8 cellular contexts compared by ENCODE assay signal in genomic region chr9:136051568-136052432, GRCh38. TPM values are rescaled to one million over a fixed set of nuclear protein-coding genes. Genes with fewer than 3 reads are reported as not detected.
DNase-seq lines count a peak whose midpoint lies in the region; ATAC-seq and TF ChIP-seq lines count a peak whose summit lies in the region.

No MANE protein-coding gene starts in this region.

- POLR2A ChIA-PET in activated CD4-positive, alpha-beta T cell treated with anti-CD3 and anti-CD28 coated beads for 36 hours (lab: Charles Lee), result no interaction called here
- POLR2A ChIA-PET in activated CD4-positive, alpha-beta T cell treated with anti-CD3 and anti-CD28 coated beads, Interleukin-2, amount 10 ng/mL, durations not matched to agents 7 days and 5 days (lab: Charles Lee), result interaction anchor here (0.6 kb wide), 1 partner anchor 82 kb away, joined by 3 read pairs; no protein-coding TSS in a partner anchor

- peak; percentile 57 for DNase-seq in activated CD4-positive, alpha-beta T cell treated with anti-CD3 and anti-CD28 coated beads for 36 hours
- no peak for DNase-seq in activated CD4-positive, alpha-beta T cell treated with anti-CD3 and anti-CD28 coated beads, Interleukin-2, amount 10 ng/mL, durations not matched to agents 7 days and 5 days
- DNase-seq in NCI-H187 treated with DMSO at 0.1 percent for 48 hours (lab: John Stamatoyannopoulos, UW) (peak; percentile 49), foreskin fibroblast (peak; percentile 91 to 96), myocyte (ENCODE audit: low read depth) (peak; percentile 78), transverse colon (peak; percentile 84)

- intact Hi-C loops in activated CD4-positive, alpha-beta T cell treated with anti-CD3 and anti-CD28 coated beads for 36 hours (cut with DNase I, micrococcal nuclease), result no loop called here
- intact Hi-C loops in transverse colon (cut with DNase I; ENCODE audit: low total_unique reads), result no loop called here

- 1% methylated on average over 52 of the region's 66 CpGs; no CpG with 5 or more reads in 1 of the 2 donors for WGBS in transverse colon (ENCODE audit: low coverage in 1 of 2), 2 donors

- peak; percentile 76 for ATAC-seq in activated CD4-positive, alpha-beta T cell treated with anti-CD3 and anti-CD28 coated beads for 36 hours
- ATAC-seq in activated T-helper 17 cell treated with anti-CD3 and anti-CD28 coated beads, Interleukin-2, amount 50 U/mL, for 72 hours (replicated peaks), result peak; percentile 68
- ATAC-seq in HG03196 (IDR thresholded peaks at IDR 0.05; ENCODE audit: unreplicated experiment), result no peak

- peaks cover 10% of the 10 kb centered on the region for H3K4me1 Mint-ChIP-seq in activated CD4-positive, alpha-beta T cell treated with anti-CD3 and anti-CD28 coated beads for 36 hours
- peaks cover 1% of the 10 kb centered on the region for H3K4me1 Mint-ChIP-seq in activated CD4-positive, alpha-beta T cell treated with anti-CD3 and anti-CD28 coated beads, Interleukin-2, amount 10 ng/mL, durations not matched to agents 7 days and 5 days
- no peaks in the 10 kb centered on the region for H3K4me1 Mint-ChIP-seq in activated T-helper 17 cell treated with anti-CD3 and anti-CD28 coated beads, Interleukin-2, amount 50 U/mL, for 72 hours

- H3K9me3 Mint-ChIP-seq in activated CD4-positive, alpha-beta T cell treated with anti-CD3 and anti-CD28 coated beads for 36 hours (ENCODE audit: low read depth), result no peaks in the 10 kb centered on the region
- no peaks in the 10 kb centered on the region for H3K9me3 Mint-ChIP-seq in activated CD4-positive, alpha-beta T cell treated with anti-CD3 and anti-CD28 coated beads, Interleukin-2, amount 10 ng/mL, durations not matched to agents 7 days and 5 days
- no peaks in the 10 kb centered on the region for H3K9me3 Mint-ChIP-seq in activated T-helper 17 cell treated with anti-CD3 and anti-CD28 coated beads, Interleukin-2, amount 50 U/mL, for 72 hours

- peaks cover 33 to 65% (median 47%) of the 10 kb centered on the region in 4 donors for H3K4me1 ChIP-seq in transverse colon

- no peak for TF ChIP-seq POLR2A in transverse colon (IDR thresholded peaks at IDR 0.05)

- H3K4me3 ChIP-seq in foreskin fibroblast (ENCODE audit: low read depth in 1 of 2, low read length in 2 of 2), result peak overlapping the region; percentile 44 to 48
- peak overlapping the region; percentile 35 to 54 (median 42) for H3K4me3 ChIP-seq in transverse colon

- in situ Hi-C loops in transverse colon (cut with MboI; ENCODE audit: low pct_ligation_motif_present in 1 of 4, low pct_unique_long_range_greater_than_20kb in 1 of 4, low sequenced_read_pairs in 3 of 4), result no loop called here

- no peak for TF ChIP-seq EP300 in transverse colon (IDR thresholded peaks at IDR 0.05; ENCODE audit: low read depth)

- H3K27ac Mint-ChIP-seq in activated CD4-positive, alpha-beta T cell treated with anti-CD3 and anti-CD28 coated beads for 36 hours, result no peak overlapping the region
- H3K27ac Mint-ChIP-seq in activated CD4-positive, alpha-beta T cell treated with anti-CD3 and anti-CD28 coated beads, Interleukin-2, amount 10 ng/mL, durations not matched to agents 7 days and 5 days, result no peak overlapping the region
- no peak overlapping the region for H3K27ac Mint-ChIP-seq in activated T-helper 17 cell treated with anti-CD3 and anti-CD28 coated beads, Interleukin-2, amount 50 U/mL, for 72 hours

- CTCF ChIA-PET in activated CD4-positive, alpha-beta T cell treated with anti-CD3 and anti-CD28 coated beads for 36 hours (lab: Charles Lee), result interaction anchor here (0.8 kb wide), 1 partner anchor 165 kb away, joined by 3 read pairs; no protein-coding TSS in a partner anchor
- CTCF ChIA-PET in activated CD4-positive, alpha-beta T cell treated with anti-CD3 and anti-CD28 coated beads, Interleukin-2, amount 10 ng/mL, durations not matched to agents 7 days and 5 days (lab: Charles Lee), result no interaction called here

- peaks cover 5% of the 10 kb centered on the region for H3K27me3 Mint-ChIP-seq in activated CD4-positive, alpha-beta T cell treated with anti-CD3 and anti-CD28 coated beads for 36 hours
- peaks cover 4% of the 10 kb centered on the region for H3K27me3 Mint-ChIP-seq in activated CD4-positive, alpha-beta T cell treated with anti-CD3 and anti-CD28 coated beads, Interleukin-2, amount 10 ng/mL, durations not matched to agents 7 days and 5 days
- H3K27me3 Mint-ChIP-seq in activated T-helper 17 cell treated with anti-CD3 and anti-CD28 coated beads, Interleukin-2, amount 50 U/mL, for 72 hours, result no peaks in the 10 kb centered on the region

- H3K27ac ChIP-seq in transverse colon, result peak overlapping the region; percentile 67 to 88 (median 84)

- H3K27me3 ChIP-seq in transverse colon, result no peaks in the 10 kb centered on the region

- no peaks in the 10 kb centered on the region for H3K36me3 Mint-ChIP-seq in activated CD4-positive, alpha-beta T cell treated with anti-CD3 and anti-CD28 coated beads for 36 hours (ENCODE audit: low read depth)
- H3K36me3 Mint-ChIP-seq in activated CD4-positive, alpha-beta T cell treated with anti-CD3 and anti-CD28 coated beads, Interleukin-2, amount 10 ng/mL, durations not matched to agents 7 days and 5 days (ENCODE audit: low read depth), result no peaks in the 10 kb centered on the region
- no peaks in the 10 kb centered on the region for H3K36me3 Mint-ChIP-seq in activated T-helper 17 cell treated with anti-CD3 and anti-CD28 coated beads, Interleukin-2, amount 50 U/mL, for 72 hours (ENCODE audit: low read depth)

- peaks cover 0 to 8% (median 0%) of the 10 kb centered on the region in 4 donors for H3K36me3 ChIP-seq in transverse colon

- no peak for TF ChIP-seq CTCF in foreskin fibroblast (IDR thresholded peaks at IDR 0.05; ENCODE audit: low read depth, low read length)
- no peak for TF ChIP-seq CTCF in transverse colon (IDR thresholded peaks at IDR 0.05)

- peak overlapping the region; percentile 43 for H3K4me3 Mint-ChIP-seq in activated CD4-positive, alpha-beta T cell treated with anti-CD3 and anti-CD28 coated beads for 36 hours
- H3K4me3 Mint-ChIP-seq in activated CD4-positive, alpha-beta T cell treated with anti-CD3 and anti-CD28 coated beads, Interleukin-2, amount 10 ng/mL, durations not matched to agents 7 days and 5 days, result no peak overlapping the region
- peak overlapping the region; percentile 60 for H3K4me3 Mint-ChIP-seq in activated T-helper 17 cell treated with anti-CD3 and anti-CD28 coated beads, Interleukin-2, amount 50 U/mL, for 72 hours

- H3K9me3 ChIP-seq in transverse colon, result no peaks in the 10 kb centered on the region

RNA-seq across cellular contexts. Expression of gene NACC2, which starts 43.3 kb away (rescaled TPM):
- 1 to 10 TPM; 4.2 to 5.2 TPM for total RNA-seq in activated CD4-positive, alpha-beta T cell treated with anti-CD3 and anti-CD28 coated beads for 36 hours
- total RNA-seq in activated CD4-positive, alpha-beta T cell treated with anti-CD3 and anti-CD28 coated beads, Interleukin-2, amount 10 ng/mL, durations not matched to agents 7 days and 5 days, result 1 to 10 TPM; 4.1 to 4.4 TPM
- 1 to 10 TPM; 7.8 to 9.7 TPM for total RNA-seq in activated T-helper 17 cell treated with anti-CD3 and anti-CD28 coated beads, Interleukin-2, amount 50 U/mL, for 72 hours
- 22.8 and 31.6 TPM in 2 replicates for total RNA-seq in myocyte
- polyA plus RNA-seq in myocyte (2012), result 16.2 TPM
- 10 to 100 TPM; 22.2 to 64.3 (median 26.5) TPM for total RNA-seq in transverse colon
